13 cellular contexts compared by ENCODE assay signal in the genomic region with DNA sequence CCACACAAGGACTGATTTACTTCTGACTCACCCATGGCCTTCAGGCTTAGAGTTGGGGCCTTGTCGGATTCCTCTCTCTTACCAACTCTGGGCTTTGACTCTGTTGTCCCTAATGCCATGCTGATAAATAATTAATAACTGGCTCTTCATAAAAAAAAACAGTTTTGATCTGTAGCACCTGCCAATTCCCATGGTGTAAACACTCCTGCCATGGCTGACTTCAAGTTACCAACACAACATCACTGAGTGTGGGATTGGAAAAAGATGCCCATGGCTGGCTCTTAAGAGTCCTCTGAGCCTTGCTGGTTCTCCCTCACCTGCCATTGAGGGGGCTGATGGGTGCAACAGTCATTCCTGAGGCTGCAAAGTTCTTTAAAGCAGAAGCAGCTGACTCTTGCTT.
DNase-seq lines count a peak whose midpoint lies in the region; ATAC-seq and TF ChIP-seq lines count a peak whose summit lies in the region.
"Had no signal": no experiment of that assay in that cellular context is flagged by ENCODE, and none has a peak within 500 bp of the region (broad histone marks: within the 10 kb centered on the region; RNA-seq: fewer than 3 reads in every experiment).

No MANE protein-coding gene starts in this region.

- H3K79me2 ChIP-seq in osteoblast (ENCODE audit: insufficient read depth, low read length), result no peaks in the 10 kb centered on the region

- ATAC-seq in Right ventricle myocardium inferior (no peak), left cardiac atrium (no peak), SK-N-SH treated with all-trans-retinoic acid at 6 μM for 48 hours (no peak)
- ATAC-seq: CD8-positive, alpha-beta T cell had no signal

- H3K27ac ChIP-seq in adrenal gland (peak overlapping the region in 1 of 5 donors; percentile 39), osteoblast (ENCODE audit: low read depth, low read length) (no peak overlapping the region)
- H3K27ac ChIP-seq: BLaER1 treated with 17β-estradiol and CSF1 and Interleukin-3, amounts not matched to agents 10 nM and 100 nM had no signal

- DNase-seq in Right ventricle myocardium inferior (ENCODE audit: missing footprints) (peak; percentile 8), left cardiac atrium (no peak), adrenal gland (peak in 6 of 7 donors; percentile 10 to 36 (median 19)), osteoblast (ENCODE audit: insufficient read length, low spot score, missing footprints) (peak; percentile 18), NCI-H526 treated with DMSO at 0.1 percent for 48 hours (lab: John Stamatoyannopoulos, UW) (no peak)
- DNase-seq: Calu3, DMS 273 treated with DMSO at 0.1 percent for 48 hours, DMS53, IMR-90 had no signal

- WGBS in adrenal gland, 4 donors, result 49 to 67% (median 57%) methylated on average over 1 of the region's 1 CpG

- H3K9me3 ChIP-seq in adrenal gland (replicated peaks in 1 of 3) (no peaks in the 10 kb centered on the region), osteoblast (ENCODE audit: low read depth, low read length) (no peaks in the 10 kb centered on the region)
- H3K9me3 ChIP-seq: HAP-1 had no signal

- H3K4me1 ChIP-seq in adrenal gland (replicated peaks in 1 of 2) (no peaks in the 10 kb centered on the region), osteoblast (ENCODE audit: insufficient read depth, low read length) (no peaks in the 10 kb centered on the region)
- H3K4me1 ChIP-seq: HAP-1 had no signal

- H4K20me1 ChIP-seq in osteoblast (ENCODE audit: insufficient read depth, low read length), result no peaks in the 10 kb centered on the region
- H4K20me1 ChIP-seq: BLaER1 treated with 17β-estradiol and CSF1 and Interleukin-3, amounts not matched to agents 10 nM and 100 nM had no signal

- no peaks in the 10 kb centered on the region for H3K36me3 ChIP-seq in adrenal gland (replicated peaks in 1 of 2)
- no peaks in the 10 kb centered on the region for H3K36me3 ChIP-seq in osteoblast (ENCODE audit: insufficient read depth, low read length)
- H3K36me3 ChIP-seq: HAP-1 had no signal

- H2AFZ ChIP-seq in osteoblast (ENCODE audit: low read length), result no peak overlapping the region

- no peak overlapping the region for H3K4me2 ChIP-seq in osteoblast (ENCODE audit: insufficient read depth, low read length)
- H3K4me2 ChIP-seq: BLaER1 treated with 17β-estradiol and CSF1 and Interleukin-3, amounts not matched to agents 10 nM and 100 nM had no signal

- H3K4me3 ChIP-seq in adrenal gland (no peak overlapping the region), osteoblast (ENCODE audit: insufficient read depth, low read length) (no peak overlapping the region)
- H3K4me3 ChIP-seq: BLaER1 treated with 17β-estradiol and CSF1 and Interleukin-3, amounts not matched to agents 10 nM and 100 nM; HAP-1 had no signal

- intact Hi-C loops in Right ventricle myocardium inferior (cut with DNase I) (no loop called here), left cardiac atrium (cut with DNase I) (no loop called here), adrenal gland (cut with DNase I) (no loop called here)

- TF ChIP-seq CTCF in adrenal gland (IDR thresholded peaks at IDR 0.05) (no peak), osteoblast (IDR thresholded peaks at IDR 0.05; ENCODE audit: extremely low read depth, low read depth, low read length) (no peak)

- no peaks in the 10 kb centered on the region for H3K27me3 ChIP-seq in adrenal gland
- no peaks in the 10 kb centered on the region for H3K27me3 ChIP-seq in osteoblast (ENCODE audit: insufficient read depth, low read length)
- H3K27me3 ChIP-seq: BLaER1 treated with 17β-estradiol and CSF1 and Interleukin-3, amounts not matched to agents 10 nM and 100 nM had no signal

- no peak for TF ChIP-seq POLR2A in adrenal gland (IDR thresholded peaks at IDR 0.05)

TF ChIP-seq in SK-N-SH treated with all-trans-retinoic acid at 6 μM for 48 hours, 23 proteins besides CTCF, POLR2A, EP300 and RAD21:
- TF ChIP-seq, protein P1, sequence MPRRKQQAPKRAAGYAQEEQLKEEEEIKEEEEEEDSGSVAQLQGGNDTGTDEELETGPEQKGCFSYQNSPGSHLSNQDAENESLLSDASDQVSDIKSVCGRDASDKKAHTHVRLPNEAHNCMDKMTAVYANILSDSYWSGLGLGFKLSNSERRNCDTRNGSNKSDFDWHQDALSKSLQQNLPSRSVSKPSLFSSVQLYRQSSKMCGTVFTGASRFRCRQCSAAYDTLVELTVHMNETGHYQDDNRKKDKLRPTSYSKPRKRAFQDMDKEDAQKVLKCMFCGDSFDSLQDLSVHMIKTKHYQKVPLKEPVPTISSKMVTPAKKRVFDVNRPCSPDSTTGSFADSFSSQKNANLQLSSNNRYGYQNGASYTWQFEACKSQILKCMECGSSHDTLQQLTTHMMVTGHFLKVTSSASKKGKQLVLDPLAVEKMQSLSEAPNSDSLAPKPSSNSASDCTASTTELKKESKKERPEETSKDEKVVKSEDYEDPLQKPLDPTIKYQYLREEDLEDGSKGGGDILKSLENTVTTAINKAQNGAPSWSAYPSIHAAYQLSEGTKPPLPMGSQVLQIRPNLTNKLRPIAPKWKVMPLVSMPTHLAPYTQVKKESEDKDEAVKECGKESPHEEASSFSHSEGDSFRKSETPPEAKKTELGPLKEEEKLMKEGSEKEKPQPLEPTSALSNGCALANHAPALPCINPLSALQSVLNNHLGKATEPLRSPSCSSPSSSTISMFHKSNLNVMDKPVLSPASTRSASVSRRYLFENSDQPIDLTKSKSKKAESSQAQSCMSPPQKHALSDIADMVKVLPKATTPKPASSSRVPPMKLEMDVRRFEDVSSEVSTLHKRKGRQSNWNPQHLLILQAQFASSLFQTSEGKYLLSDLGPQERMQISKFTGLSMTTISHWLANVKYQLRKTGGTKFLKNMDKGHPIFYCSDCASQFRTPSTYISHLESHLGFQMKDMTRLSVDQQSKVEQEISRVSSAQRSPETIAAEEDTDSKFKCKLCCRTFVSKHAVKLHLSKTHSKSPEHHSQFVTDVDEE (CRISPR knock-in tag; IDR thresholded peaks at IDR 0.05), result no peak
- no peak for TF ChIP-seq ISL1 (CRISPR knock-in tag; IDR thresholded peaks at IDR 0.05)
- TF ChIP-seq ZNF565 (CRISPR knock-in tag; conservative IDR thresholded peaks at IDR 0.05; ENCODE audit: low read depth), result no peak
- no peak for TF ChIP-seq ZC3H10 (CRISPR knock-in tag; IDR thresholded peaks at IDR 0.05)
- TF ChIP-seq, protein P2, sequence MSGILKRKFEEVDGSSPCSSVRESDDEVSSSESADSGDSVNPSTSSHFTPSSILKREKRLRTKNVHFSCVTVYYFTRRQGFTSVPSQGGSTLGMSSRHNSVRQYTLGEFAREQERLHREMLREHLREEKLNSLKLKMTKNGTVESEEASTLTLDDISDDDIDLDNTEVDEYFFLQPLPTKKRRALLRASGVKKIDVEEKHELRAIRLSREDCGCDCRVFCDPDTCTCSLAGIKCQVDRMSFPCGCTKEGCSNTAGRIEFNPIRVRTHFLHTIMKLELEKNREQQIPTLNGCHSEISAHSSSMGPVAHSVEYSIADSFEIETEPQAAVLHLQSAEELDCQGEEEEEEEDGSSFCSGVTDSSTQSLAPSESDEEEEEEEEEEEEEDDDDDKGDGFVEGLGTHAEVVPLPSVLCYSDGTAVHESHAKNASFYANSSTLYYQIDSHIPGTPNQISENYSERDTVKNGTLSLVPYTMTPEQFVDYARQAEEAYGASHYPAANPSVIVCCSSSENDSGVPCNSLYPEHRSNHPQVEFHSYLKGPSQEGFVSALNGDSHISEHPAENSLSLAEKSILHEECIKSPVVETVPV (CRISPR knock-in tag; IDR thresholded peaks at IDR 0.05), result no peak
- TF ChIP-seq ARNTL (CRISPR knock-in tag; IDR thresholded peaks at IDR 0.05; ENCODE audit: borderline replicate concordance, low read depth), result no peak
- TF ChIP-seq TOX (CRISPR knock-in tag; IDR thresholded peaks at IDR 0.05; ENCODE audit: borderline replicate concordance), result no peak
- no peak for TF ChIP-seq OSR1 (CRISPR knock-in tag; IDR thresholded peaks at IDR 0.05)
- no peak for TF ChIP-seq TCF4 (CRISPR knock-in tag; IDR thresholded peaks at IDR 0.05; ENCODE audit: borderline replicate concordance)
- TF ChIP-seq CSDC2 (CRISPR knock-in tag; IDR thresholded peaks at IDR 0.05), result no peak
- TF ChIP-seq, protein P3, sequence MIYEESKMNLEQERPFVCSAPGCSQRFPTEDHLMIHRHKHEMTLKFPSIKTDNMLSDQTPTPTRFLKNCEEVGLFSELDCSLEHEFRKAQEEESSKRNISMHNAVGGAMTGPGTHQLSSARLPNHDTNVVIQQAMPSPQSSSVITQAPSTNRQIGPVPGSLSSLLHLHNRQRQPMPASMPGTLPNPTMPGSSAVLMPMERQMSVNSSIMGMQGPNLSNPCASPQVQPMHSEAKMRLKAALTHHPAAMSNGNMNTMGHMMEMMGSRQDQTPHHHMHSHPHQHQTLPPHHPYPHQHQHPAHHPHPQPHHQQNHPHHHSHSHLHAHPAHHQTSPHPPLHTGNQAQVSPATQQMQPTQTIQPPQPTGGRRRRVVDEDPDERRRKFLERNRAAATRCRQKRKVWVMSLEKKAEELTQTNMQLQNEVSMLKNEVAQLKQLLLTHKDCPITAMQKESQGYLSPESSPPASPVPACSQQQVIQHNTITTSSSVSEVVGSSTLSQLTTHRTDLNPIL (CRISPR knock-in tag; IDR thresholded peaks at IDR 0.05; ENCODE audit: low read depth), result no peak
- TF ChIP-seq ZNF8 (CRISPR knock-in tag; IDR thresholded peaks at IDR 0.05), result no peak
- TF ChIP-seq ZFP3 (CRISPR knock-in tag; IDR thresholded peaks at IDR 0.05), result no peak

Comparison
In these comparisons a context has a peak if more than half of its experiments do, and no peak if none do; other contexts are left out.
1. DNase-seq: peak in Right ventricle myocardium inferior (single experiment), adrenal gland (6 of 7) and osteoblast (single experiment); none in left cardiac atrium (single experiment) and NCI-H526 treated with DMSO at 0.1 percent for 48 hours (single experiment).